21 cellular contexts compared by ENCODE assay signal in genomic region chr14:21020977-21021545, GRCh38. TPM values are rescaled to one million over a fixed set of nuclear protein-coding genes. Genes with fewer than 3 reads are reported as not detected.
DNase-seq lines count a peak whose midpoint lies in the region; ATAC-seq and TF ChIP-seq lines count a peak whose summit lies in the region.
"Had no signal": no experiment of that assay in that cellular context is flagged by ENCODE, and none has a peak within 500 bp of the region (broad histone marks: within the 10 kb centered on the region; RNA-seq: fewer than 3 reads in every experiment).

No MANE protein-coding gene starts in this region.

- peak overlapping the region; percentile 10 to 15 for H3K4me3 ChIP-seq in esophagus (ENCODE audit: low read depth in 1 of 2, low read length in 2 of 2)
- H3K4me3 ChIP-seq in psoas muscle: peak overlapping the region; percentile 98
- no peak overlapping the region for H3K4me3 ChIP-seq in tibial nerve
- H3K4me3 ChIP-seq in OCI-LY7 (ENCODE audit: low read depth, low read length, poor library complexity, severe bottlenecking): no peak overlapping the region

- 83 to 86% methylated on average over 5 of the region's 5 CpGs for WGBS in esophagus, 2 donors
- 67 to 89% (median 75%) methylated on average over 5 of the region's 5 CpGs for whole genome bisulfite sequencing in psoas muscle, 3 donors
- 74 to 76% methylated on average over 5 of the region's 5 CpGs for WGBS in tibial nerve, 2 donors

- TF ChIP-seq CTCF in psoas muscle (IDR thresholded peaks at IDR 0.05): no peak
- no peak for TF ChIP-seq CTCF in tibial nerve (IDR thresholded peaks at IDR 0.05)
- no peak for TF ChIP-seq CTCF in OCI-LY7 (conservative IDR thresholded peaks at IDR 0.05; ENCODE audit: low read length)

- peaks cover 0 to 10% of the 10 kb centered on the region in 2 donors for H3K4me1 ChIP-seq in esophagus (ENCODE audit: control insufficient read depth in 2 of 2, insufficient read depth in 2 of 2, low read length in 1 of 2)
- H3K4me1 ChIP-seq in psoas muscle: peaks cover 75% of the 10 kb centered on the region
- peaks cover 0 to 78% (median 5%) of the 10 kb centered on the region in 4 donors for H3K4me1 ChIP-seq in tibial nerve
- no peaks in the 10 kb centered on the region for H3K4me1 ChIP-seq in OCI-LY7 (ENCODE audit: insufficient read depth, low read length, poor library complexity, severe bottlenecking)

- no peak overlapping the region for H2AFZ ChIP-seq in OCI-LY7 (ENCODE audit: low read length)

- TF ChIP-seq EP300 in tibial nerve (IDR thresholded peaks at IDR 0.05): no peak

- DNase-seq in psoas muscle (no peak), tibial nerve (ENCODE audit: low spot score in 2 of 2) (no peak), cortex of kidney (lab: John Stamatoyannopoulos, UW) (no peak), DMS 273 treated with DMSO at 0.1 percent for 48 hours (lab: John Stamatoyannopoulos, UW) (no peak), OCI-LY7 (ENCODE audit: low spot score) (no peak)
- DNase-seq: CD4-positive, CD25-positive, alpha-beta regulatory T cell; COR-L47; H7; HFFc6; KBM-7; NCI-H1105 treated with DMSO at 0.1 percent for 48 hours; NCI-H1694; NCI-H2227 treated with DMSO at 0.1 percent for 48 hours; NCI-H510A treated with DMSO at 0.1 percent for 48 hours; NCI-H82; SHP77 had no signal

- peak overlapping the region; percentile 35 for H3K27ac ChIP-seq in cingulate gyrus (ENCODE audit: low read depth, low read length)
- H3K27ac ChIP-seq in esophagus (ENCODE audit: low read depth in 2 of 2, low read length in 1 of 2): peak overlapping the region; percentile 73 to 81
- peak overlapping the region; percentile 98 for H3K27ac ChIP-seq in psoas muscle
- peak overlapping the region in 3 of 4 donors; percentile 11 to 99 (median 99) for H3K27ac ChIP-seq in tibial nerve
- H3K27ac ChIP-seq in OCI-LY7 (ENCODE audit: low read depth, low read length, poor library complexity, severe bottlenecking): no peak overlapping the region

- intact Hi-C loops in psoas muscle (cut with DNase I): no loop called here
- intact Hi-C loops in OCI-LY7 (cut with micrococcal nuclease; ENCODE audit: unreplicated experiment): no loop called here

- no peak for ATAC-seq in psoas muscle
- ATAC-seq in GM18520 (IDR thresholded peaks at IDR 0.05; ENCODE audit: unreplicated experiment): no peak
- ATAC-seq: HepG2 had no signal

- CTCF ChIA-PET in OCI-LY7 (lab: Charles Lee; ENCODE audit: unreplicated experiment): no interaction called here

- H3K4me2 ChIP-seq in OCI-LY7 (ENCODE audit: low read length): no peak overlapping the region

- no peaks in the 10 kb centered on the region for H3K9me2 ChIP-seq in OCI-LY7 (ENCODE audit: insufficient read depth, low read length)

- POLR2A ChIA-PET in OCI-LY7 (lab: Charles Lee): no interaction called here

- H3K9me3 ChIP-seq in esophagus (ENCODE audit: control insufficient read depth in 2 of 2, insufficient read depth in 1 of 2, low read depth in 1 of 2, low read length in 1 of 2) (no peaks in the 10 kb centered on the region), psoas muscle (no peaks in the 10 kb centered on the region), tibial nerve (no peaks in the 10 kb centered on the region), OCI-LY7 (ENCODE audit: low read length) (no peaks in the 10 kb centered on the region)

- no peaks in the 10 kb centered on the region for H3K79me2 ChIP-seq in OCI-LY7 (ENCODE audit: insufficient read depth, low read depth, low read length)

- H4K20me1 ChIP-seq in OCI-LY7 (ENCODE audit: insufficient read depth, low read length): no peaks in the 10 kb centered on the region

- H3K27me3 ChIP-seq in esophagus (ENCODE audit: control insufficient read depth in 1 of 2, insufficient read depth in 2 of 2, low read length in 2 of 2) (no peaks in the 10 kb centered on the region), psoas muscle (ENCODE audit: insufficient read depth in 3 of 3, low read length in 2 of 3) (no peaks in the 10 kb centered on the region), tibial nerve (no peaks in the 10 kb centered on the region)

- no TSS peak for BruUV-seq in OCI-LY7 (replicated peaks; lab: Mats Ljungman, UMichigan)

- H3K36me3 ChIP-seq in esophagus (ENCODE audit: control insufficient read depth in 2 of 2, insufficient read depth in 2 of 2, low read length in 1 of 2) (peaks cover 13 to 32% of the 10 kb centered on the region in 2 donors), psoas muscle (ENCODE audit: insufficient read depth in 1 of 2, low read depth in 1 of 2) (peaks cover 2 to 67% of the 10 kb centered on the region in 2 donors), tibial nerve (peaks cover 0 to 63% (median 2%) of the 10 kb centered on the region in 3 donors), OCI-LY7 (ENCODE audit: insufficient read depth, low read length) (no peaks in the 10 kb centered on the region)

- no peak for TF ChIP-seq POLR2A in tibial nerve (IDR thresholded peaks at IDR 0.05)

RNA-seq across cellular contexts. Expression of gene NDRG2, which starts 3.8 kb away (rescaled TPM):
- polyA plus RNA-seq in esophagus: 100 to 1,000 TPM; 131 to 252 TPM
- total RNA-seq in psoas muscle: 100 to 1,000 TPM; 552 to 931 (median 770) TPM
- polyA plus RNA-seq in psoas muscle: 1,000 to 10,000 TPM in 1 of 3 donors, 100 to 1,000 TPM in 2; 328 to 2,087 (median 762) TPM
- 100 to 1,000 TPM; 370 to 971 (median 750) TPM for total RNA-seq in tibial nerve
- total RNA-seq in OCI-LY7 (2014; rRNA removed; shearing (Covaris generic)): not detected in 2 replicates
- not detected in 2 replicates for total RNA-seq in OCI-LY7 (2022)

RNA-seq across cellular contexts. Expression of gene TPPP2, which starts 9.0 kb away (rescaled TPM):
- polyA plus RNA-seq in esophagus (under 1 TPM in 1 of 2 donors, not detected in 1; 0.14 TPM), psoas muscle (1 to 10 TPM in 2 of 3 donors, not detected in 1; 1.3 to 2.0 TPM)
- total RNA-seq in psoas muscle (1 to 10 TPM in 3 of 4 donors, under 1 TPM in 1; 0.90 to 3.2 (median 2.5) TPM), tibial nerve (not detected), OCI-LY7 (2022) (not detected in 2 replicates)
- not detected in 2 replicates for total RNA-seq in OCI-LY7 (2014; rRNA removed; shearing (Covaris generic))
- total RNA-seq: CD4-positive, CD25-positive, alpha-beta regulatory T cell; H7; HFFc6; RPMI7951 had no signal
- polyA plus RNA-seq: CD4-positive, CD25-positive, alpha-beta regulatory T cell had no signal

RNA-seq across cellular contexts. Expression of gene RNASE13, which starts 13.5 kb away (rescaled TPM):
- polyA plus RNA-seq in esophagus (not detected), psoas muscle (under 1 TPM in 1 of 3 donors, not detected in 2; 0.05 TPM)
- total RNA-seq in psoas muscle (not detected), tibial nerve (not detected), OCI-LY7 (2022) (not detected in 2 replicates)
- total RNA-seq in OCI-LY7 (2014; rRNA removed; shearing (Covaris generic)): not detected in 2 replicates
- total RNA-seq: CD4-positive, CD25-positive, alpha-beta regulatory T cell; H7; HepG2; HFFc6; RPMI7951 had no signal
- polyA plus RNA-seq: CD4-positive, CD25-positive, alpha-beta regulatory T cell had no signal

RNA-seq across cellular contexts. Expression of gene RNASE7, which starts 21.1 kb away (rescaled TPM):
- 10 to 100 TPM; 33.9 to 92.8 TPM for polyA plus RNA-seq in esophagus
- under 1 TPM; 0.15 to 0.43 (median 0.28) TPM for total RNA-seq in psoas muscle
- polyA plus RNA-seq in psoas muscle: 1 to 10 TPM in 1 of 3 donors, under 1 TPM in 1, not detected in 1; 0.73 to 1.9 TPM
- not detected for total RNA-seq in tibial nerve
- total RNA-seq in OCI-LY7 (2014; rRNA removed; shearing (Covaris generic)): not detected in 2 replicates
- total RNA-seq in OCI-LY7 (2022): not detected in 2 replicates
- total RNA-seq: CD4-positive, CD25-positive, alpha-beta regulatory T cell; H7; HepG2; HFFc6; RPMI7951 had no signal
- polyA plus RNA-seq: CD4-positive, CD25-positive, alpha-beta regulatory T cell had no signal

RNA-seq across cellular contexts. Expression of gene SLC39A2, which starts 22.0 kb away (rescaled TPM):
- polyA plus RNA-seq in esophagus (10 to 100 TPM in 1 of 2 donors, 1 to 10 TPM in 1; 8.2 to 20.3 TPM), psoas muscle (under 1 TPM in 1 of 3 donors, not detected in 2; 0.04 TPM)
- total RNA-seq in psoas muscle (not detected), tibial nerve (not detected), OCI-LY7 (2022) (0.23 TPM in 1 of 2 replicates, not detected in the other)
- 0.28 and 1.2 TPM in 2 replicates for total RNA-seq in OCI-LY7 (2014; rRNA removed; shearing (Covaris generic))
- total RNA-seq: CD4-positive, CD25-positive, alpha-beta regulatory T cell had no signal
- polyA plus RNA-seq: CD4-positive, CD25-positive, alpha-beta regulatory T cell had no signal

Comparison
In these comparisons a context has a peak if more than half of its experiments do, and no peak if none do; other contexts are left out.
1. H3K4me3 ChIP-seq: peak in esophagus (2 of 2) and psoas muscle (single experiment); none in tibial nerve (0 of 4) and OCI-LY7 (single experiment).
2. RNA of gene NDRG2, which starts 3.8 kb away (total RNA-seq): 552 to 931 TPM in psoas muscle and 370 to 971 TPM in tibial nerve; not detected in OCI-LY7; every median in the first group is over 100 times any median in the second.